ENCODE assay signal across 23 cellular contexts in the genomic region with DNA sequence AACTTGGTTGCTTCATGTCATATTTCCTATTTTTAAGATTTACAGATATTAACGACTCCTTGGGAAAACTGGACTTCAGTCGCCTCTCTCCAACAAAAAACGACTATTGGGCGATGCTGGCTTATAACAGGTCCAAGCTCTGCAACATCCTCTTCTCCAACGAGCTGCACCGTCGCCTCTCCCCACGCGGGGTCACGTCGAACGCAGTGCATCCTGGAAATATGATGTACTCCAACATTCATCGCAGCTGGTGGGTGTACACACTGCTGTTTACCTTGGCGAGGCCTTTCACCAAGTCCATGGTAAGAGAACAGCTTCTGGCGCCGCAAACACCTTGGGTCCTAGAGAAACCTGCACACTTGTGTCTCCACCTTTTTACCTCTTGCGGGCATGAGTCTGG.
A peak's percentile ranks its signal among the peaks of the same experiment; 100 is the strongest.
DNase-seq lines count a peak whose midpoint lies in the region; ATAC-seq and TF ChIP-seq lines count a peak whose summit lies in the region.
"Had no signal": no experiment of that assay in that cellular context is flagged by ENCODE, and none has a peak within 500 bp of the region (broad histone marks: within the 10 kb centered on the region; RNA-seq: fewer than 3 reads in every experiment).

No MANE protein-coding gene starts in this region.

- intact Hi-C loops in esophagus muscularis mucosa (cut with DNase I): loop anchor here (10.0 kb wide), 1 partner anchor 308 kb away; no protein-coding TSS in a partner anchor

- peaks cover 18% of the 10 kb centered on the region for H3K4me1 Mint-ChIP-seq in endothelial cell (ENCODE audit: unreplicated experiment)

- H3K36me3 ChIP-seq in SJSA1: no peaks in the 10 kb centered on the region
- H3K36me3 ChIP-seq in esophagus muscularis mucosa: peaks cover 0 to 6% (median 0%) of the 10 kb centered on the region in 4 donors
- H3K36me3 ChIP-seq: BE2C had no signal

- H3K27ac Mint-ChIP-seq in endothelial cell (ENCODE audit: unreplicated experiment): no peak overlapping the region
- H3K27ac Mint-ChIP-seq: CD14-positive monocyte; CD4-positive, alpha-beta memory T cell; CD4-positive, CD25-positive, alpha-beta regulatory T cell; CD8-positive, alpha-beta memory T cell had no signal

- TF ChIP-seq EP300 in esophagus muscularis mucosa (IDR thresholded peaks at IDR 0.05): no peak

- H3K27me3 Mint-ChIP-seq in endothelial cell (ENCODE audit: unreplicated experiment): no peaks in the 10 kb centered on the region
- H3K27me3 Mint-ChIP-seq: CD4-positive, alpha-beta memory T cell; CD4-positive, CD25-positive, alpha-beta regulatory T cell; CD8-positive, alpha-beta memory T cell had no signal

- H3K9me3 ChIP-seq in SJSA1 (replicated peaks) (no peaks in the 10 kb centered on the region), esophagus muscularis mucosa (no peaks in the 10 kb centered on the region)
- H3K9me3 ChIP-seq: BLaER1 had no signal

- ATAC-seq in GM19452 (IDR thresholded peaks at IDR 0.05; ENCODE audit: unreplicated experiment): no peak

- no peak for TF ChIP-seq POLR2A in esophagus muscularis mucosa (IDR thresholded peaks at IDR 0.05; ENCODE audit: low read depth)

- no peaks in the 10 kb centered on the region for H3K9me3 Mint-ChIP-seq in endothelial cell (ENCODE audit: unreplicated experiment)
- H3K9me3 Mint-ChIP-seq: CD8-positive, alpha-beta memory T cell had no signal

- no peaks in the 10 kb centered on the region for H3K27me3 ChIP-seq in SJSA1 (replicated peaks)
- H3K27me3 ChIP-seq in esophagus muscularis mucosa: no peaks in the 10 kb centered on the region
- H3K27me3 ChIP-seq: BE2C, BLaER1 had no signal

- 95% methylated on average over 17 of the region's 17 CpGs for WGBS in esophagus muscularis mucosa

- peaks cover 33% of the 10 kb centered on the region for H3K4me1 ChIP-seq in SJSA1 (replicated peaks)
- H3K4me1 ChIP-seq in esophagus muscularis mucosa: no peaks in the 10 kb centered on the region
- H3K4me1 ChIP-seq: BE2C, BLaER1 had no signal

- TF ChIP-seq CTCF in esophagus muscularis mucosa (IDR thresholded peaks at IDR 0.05) (no peak), endothelial cell (IDR thresholded peaks at IDR 0.05; ENCODE audit: unreplicated experiment) (no peak)

- no peak overlapping the region for H3K4me3 Mint-ChIP-seq in endothelial cell (ENCODE audit: unreplicated experiment)
- H3K4me3 Mint-ChIP-seq: CD14-positive monocyte; CD4-positive, alpha-beta memory T cell; CD4-positive, CD25-positive, alpha-beta regulatory T cell; CD8-positive, alpha-beta memory T cell had no signal

- H3K36me3 Mint-ChIP-seq in endothelial cell (ENCODE audit: low read depth, unreplicated experiment): no peaks in the 10 kb centered on the region

- H3K27ac ChIP-seq in SJSA1 (peak overlapping the region; percentile 56), esophagus muscularis mucosa (replicated peaks in 1 of 4) (no peak overlapping the region)
- H3K27ac ChIP-seq: BLaER1 had no signal

- DNase-seq in NCI-H748 (lab: John Stamatoyannopoulos, UW; ENCODE audit: unreplicated experiment): peak; percentile 53
- DNase-seq in NCI-H748 treated with DMSO at 0.1 percent for 48 hours (lab: John Stamatoyannopoulos, UW): no peak
- DNase-seq in SJSA1 (ENCODE audit: low read depth in 1 of 2, low spot score in 2 of 2): no peak
- peak; percentile 24 for DNase-seq in esophagus muscularis mucosa (ENCODE audit: extremely low spot score)
- no peak for DNase-seq in endothelial cell (ENCODE audit: low spot score)
- DNase-seq: 8988T; ACHN; BE2C; C1 segment of cervical spinal cord; CD4-positive, alpha-beta memory T cell; CD4-positive, CD25-positive, alpha-beta regulatory T cell; CD8-positive, alpha-beta memory T cell; COR-L47; DMS 273 treated with DMSO at 0.1 percent for 48 hours; DMS153; DMS53; DMS79; DND-41; EL; GDM1 had no signal

- H3K4me3 ChIP-seq in SJSA1: no peak overlapping the region
- H3K4me3 ChIP-seq in esophagus muscularis mucosa: no peak overlapping the region
- H3K4me3 ChIP-seq: BLaER1 had no signal

Comparison
In these comparisons a context has a peak if more than half of its experiments do, and no peak if none do; other contexts are left out.
1. DNase-seq: peak in NCI-H748 (single experiment) and esophagus muscularis mucosa (single experiment); none in NCI-H748 treated with DMSO at 0.1 percent for 48 hours (single experiment), SJSA1 (0 of 2) and endothelial cell (single experiment).